8 cellular contexts compared by ENCODE assay signal in the genomic region with DNA sequence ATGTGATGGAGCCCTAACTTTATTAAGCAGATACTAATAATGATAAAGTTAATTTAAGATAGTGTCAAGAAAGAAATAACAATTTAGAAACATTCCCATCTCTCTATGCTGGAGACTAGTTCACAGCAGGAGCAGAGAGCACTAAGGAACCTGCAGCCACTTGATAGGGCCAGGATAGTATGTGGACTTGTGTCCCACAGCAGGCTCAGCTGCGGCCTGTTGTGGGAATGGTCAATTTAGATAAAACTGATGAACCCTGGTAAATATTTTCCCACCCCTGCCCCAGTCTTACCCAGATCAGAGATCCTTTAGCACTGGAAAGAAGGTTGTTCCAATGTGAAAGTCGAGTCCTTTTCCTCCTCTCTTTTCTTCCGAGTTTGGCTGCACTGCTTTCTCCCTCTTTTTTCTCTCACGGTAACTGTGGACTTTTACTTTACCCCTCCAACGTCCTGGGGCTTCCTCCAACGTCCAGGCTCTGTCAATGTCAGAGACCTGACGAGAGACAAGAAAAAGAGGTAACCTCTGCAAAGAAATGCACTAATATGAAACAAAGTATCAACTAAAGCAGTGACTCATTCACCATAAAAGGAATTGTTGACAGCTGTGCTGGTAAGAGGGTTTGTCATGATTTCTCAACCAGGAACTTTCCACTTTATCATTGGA. TPM values are rescaled to one million over a fixed set of nuclear protein-coding genes. Genes with fewer than 3 reads are reported as not detected.
DNase-seq lines count a peak whose midpoint lies in the region; ATAC-seq and TF ChIP-seq lines count a peak whose summit lies in the region.

A gene with protein sequence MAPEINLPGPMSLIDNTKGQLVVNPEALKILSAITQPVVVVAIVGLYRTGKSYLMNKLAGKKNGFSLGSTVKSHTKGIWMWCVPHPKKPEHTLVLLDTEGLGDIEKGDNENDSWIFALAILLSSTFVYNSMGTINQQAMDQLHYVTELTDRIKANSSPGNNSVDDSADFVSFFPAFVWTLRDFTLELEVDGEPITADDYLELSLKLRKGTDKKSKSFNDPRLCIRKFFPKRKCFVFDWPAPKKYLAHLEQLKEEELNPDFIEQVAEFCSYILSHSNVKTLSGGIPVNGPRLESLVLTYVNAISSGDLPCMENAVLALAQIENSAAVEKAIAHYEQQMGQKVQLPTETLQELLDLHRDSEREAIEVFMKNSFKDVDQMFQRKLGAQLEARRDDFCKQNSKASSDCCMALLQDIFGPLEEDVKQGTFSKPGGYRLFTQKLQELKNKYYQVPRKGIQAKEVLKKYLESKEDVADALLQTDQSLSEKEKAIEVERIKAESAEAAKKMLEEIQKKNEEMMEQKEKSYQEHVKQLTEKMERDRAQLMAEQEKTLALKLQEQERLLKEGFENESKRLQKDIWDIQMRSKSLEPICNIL (minus strand): TSS at position 544 of the 663 bp plus-strand sequence. CDS start 4,148 bp downstream, outside the sequence.

- H3K36me3 Mint-ChIP-seq in type B pancreatic cell = no peaks in the 10 kb centered on the region

- peak; percentile 78 for ATAC-seq in GM19025 (IDR thresholded peaks at IDR 0.05; ENCODE audit: low read depth, unreplicated experiment)
- peak; percentile 70 for ATAC-seq in HG03159 (IDR thresholded peaks at IDR 0.05; ENCODE audit: unreplicated experiment)

- H3K27ac ChIP-seq in coronary artery = peak within 1 kb of the TSS; percentile 72 to 80

- DNase-seq in BJ (ENCODE audit: low read depth) = peak; percentile 51
- peak; percentile 35 for DNase-seq in SW480 (ENCODE audit: low spot score)
- no peak for DNase-seq in coronary artery (ENCODE audit: low spot score)
- DNase-seq in medulla oblongata (ENCODE audit: extremely low spot score) = peak; percentile 75
- DNase-seq in type B pancreatic cell (ENCODE audit: extremely low spot score, unreplicated experiment) = no peak
- DNase-seq in NCI-H510A (lab: John Stamatoyannopoulos, UW) = no peak

- no peaks in the 10 kb centered on the region for H3K27me3 ChIP-seq in BJ (ENCODE audit: control insufficient read depth, insufficient read depth, low read length)

- CTCF ChIA-PET in BJ (lab: Yijun Ruan, JAX) = interaction anchor here (0.6 kb wide), 1 partner anchor 94 kb away, joined by 3 read pairs; no protein-coding TSS in a partner anchor

- TF ChIP-seq CTCF in BJ (IDR thresholded peaks at IDR 0.05; ENCODE audit: insufficient read depth, low read depth, low read length) (no peak), coronary artery (IDR thresholded peaks at IDR 0.05) (no peak), type B pancreatic cell (conservative IDR thresholded peaks at IDR 0.05) (no peak)

- H3K27me3 Mint-ChIP-seq in type B pancreatic cell = no peaks in the 10 kb centered on the region

- POLR2A ChIA-PET in BJ (lab: Charles Lee) = no interaction called here

- H3K4me3 ChIP-seq in BJ (ENCODE audit: low read depth, low read length) (peak within 1 kb of the TSS; percentile 21), coronary artery (peak within 1 kb of the TSS; percentile 73)

- H3K4me1 Mint-ChIP-seq in type B pancreatic cell (ENCODE audit: unreplicated experiment) = peaks cover 11% of the 10 kb centered on the region

- peak within 1 kb of the TSS; percentile 92 for H3K27ac Mint-ChIP-seq in type B pancreatic cell

- peak within 1 kb of the TSS; percentile 84 for H3K4me3 Mint-ChIP-seq in type B pancreatic cell

- no peaks in the 10 kb centered on the region for H3K36me3 ChIP-seq in BJ (ENCODE audit: control insufficient read depth, insufficient read depth, low read length)

- no peaks in the 10 kb centered on the region for H3K9me3 Mint-ChIP-seq in type B pancreatic cell

RNA-seq across cellular contexts. Expression of the gene that starts here (rescaled TPM):
- polyA plus RNA-seq in BJ (2011; rRNA removed) = 7.5 and 7.8 TPM in 2 replicates
- polyA minus RNA-seq in BJ (2011; rRNA and poly(A)+ RNA removed) = 3.4 and 4.6 TPM in 2 replicates
- total RNA-seq in type B pancreatic cell (ENCODE audit: low replicate concordance) = 7.3 and 17.8 TPM in 2 replicates

Comparison
In these comparisons a context has a peak if more than half of its experiments do, and no peak if none do; other contexts are left out.
1. DNase-seq: peak in BJ (single experiment), SW480 (single experiment) and medulla oblongata (single experiment); none in coronary artery (single experiment), type B pancreatic cell (single experiment) and NCI-H510A (single experiment).